In the genomic region with DNA sequence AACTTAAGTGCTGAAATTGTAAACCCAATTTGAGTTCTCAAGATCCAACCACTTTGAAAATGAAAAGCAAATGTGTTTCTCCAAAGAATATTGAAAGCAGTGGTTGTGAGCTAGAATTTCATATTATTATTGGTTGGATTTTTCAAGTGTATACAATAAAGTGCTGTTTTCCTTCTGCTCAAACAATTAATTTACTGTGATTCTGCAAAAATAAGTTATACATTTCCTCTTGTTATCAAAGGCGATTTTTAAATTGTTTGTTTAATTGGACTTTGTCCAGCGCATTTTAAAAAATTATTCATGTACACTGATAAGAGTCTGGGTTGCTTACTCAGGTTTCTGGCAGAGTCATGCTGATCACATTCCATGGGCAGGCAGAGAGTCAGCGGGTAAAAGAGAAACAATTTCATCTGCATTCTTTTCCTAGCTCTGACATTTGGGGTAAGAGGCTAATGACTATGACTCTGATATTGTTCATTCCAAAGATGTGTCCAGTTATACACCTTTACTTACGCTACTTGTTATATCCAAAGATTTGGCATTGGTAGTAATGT, we compare ENCODE assay signal across 11 cellular contexts. TPM values are rescaled to one million over a fixed set of nuclear protein-coding genes. Genes with fewer than 3 reads are reported as not detected.
DNase-seq lines count a peak whose midpoint lies in the region; ATAC-seq and TF ChIP-seq lines count a peak whose summit lies in the region.
"Had no signal": no experiment of that assay in that cellular context is flagged by ENCODE, and none has a peak within 500 bp of the region (broad histone marks: within the 10 kb centered on the region; RNA-seq: fewer than 3 reads in every experiment).

No MANE protein-coding gene starts in this region.

- no peak for TF ChIP-seq CTCF in heart right ventricle (IDR thresholded peaks at IDR 0.05)
- TF ChIP-seq CTCF in activated CD8-positive, alpha-beta T cell treated with anti-CD3 and anti-CD28 coated beads for 36 hours (IDR thresholded peaks at IDR 0.05) = no peak

- peaks cover 13% of the 10 kb centered on the region for H3K27me3 Mint-ChIP-seq in activated CD8-positive, alpha-beta T cell treated with anti-CD3 and anti-CD28 coated beads for 36 hours

- H3K36me3 ChIP-seq in adipocyte (ENCODE audit: control insufficient read depth, insufficient read depth, low read length, severe bottlenecking) (peaks cover 11% of the 10 kb centered on the region), heart right ventricle (peaks cover 0 to 6% (median 0%) of the 10 kb centered on the region in 9 donors)

- POLR2A ChIA-PET in activated CD8-positive, alpha-beta T cell treated with anti-CD3 and anti-CD28 coated beads for 36 hours (lab: Charles Lee) = no interaction called here

- H3K27me3 ChIP-seq in adipocyte (replicated peaks; ENCODE audit: control insufficient read depth, insufficient read depth, low read length) = no peaks in the 10 kb centered on the region
- no peaks in the 10 kb centered on the region for H3K27me3 ChIP-seq in heart right ventricle

- 21 to 27% methylated on average over 4 of the region's 4 CpGs for WGBS in heart right ventricle, 2 donors

- no peak overlapping the region for H3K27ac Mint-ChIP-seq in activated CD8-positive, alpha-beta T cell treated with anti-CD3 and anti-CD28 coated beads for 36 hours
- H3K27ac Mint-ChIP-seq: T-helper 1 cell treated with Interleukin-12 subunit alpha and Interleukin-12 subunit beta and Interleukin-4 antibody, amounts not matched to agents 30 μg/mL and 1 μg/mL, for 36 hours had no signal

- DNase-seq in GM03348 (ENCODE audit: low spot score) = peak; percentile 61
- DNase-seq in adipocyte (ENCODE audit: low read depth) = peak; percentile 79
- DNase-seq in heart right ventricle = peak in 1 of 2 donors; percentile 8
- DNase-seq in renal cortical epithelial cell (ENCODE audit: low read depth) = peak; percentile 84
- DNase-seq in GDM1 (lab: John Stamatoyannopoulos, UW) = no peak
- DNase-seq in activated CD8-positive, alpha-beta T cell treated with anti-CD3 and anti-CD28 coated beads for 36 hours = no peak
- DNase-seq in Kasumi-1 (lab: John Stamatoyannopoulos, UW) = no peak
- DNase-seq: DMS53, NCI-H1436 had no signal

- ATAC-seq in heart right ventricle (peak; percentile 47 to 86 (median 66)), HG03045 (IDR thresholded peaks at IDR 0.05; ENCODE audit: unreplicated experiment) (no peak)
- no peak for ATAC-seq in activated CD8-positive, alpha-beta T cell treated with anti-CD3 and anti-CD28 coated beads for 36 hours

- H3K27ac ChIP-seq in heart right ventricle = peak overlapping the region in 8 of 10 donors; percentile 1 to 72 (median 50)

- H3K9me3 Mint-ChIP-seq in activated CD8-positive, alpha-beta T cell treated with anti-CD3 and anti-CD28 coated beads for 36 hours = no peaks in the 10 kb centered on the region
- H3K9me3 Mint-ChIP-seq: T-helper 1 cell treated with Interleukin-12 subunit alpha and Interleukin-12 subunit beta and Interleukin-4 antibody, amounts not matched to agents 30 μg/mL and 1 μg/mL, for 36 hours had no signal

- no peak overlapping the region for H3K4me3 Mint-ChIP-seq in activated CD8-positive, alpha-beta T cell treated with anti-CD3 and anti-CD28 coated beads for 36 hours
- H3K4me3 Mint-ChIP-seq: T-helper 1 cell treated with Interleukin-12 subunit alpha and Interleukin-12 subunit beta and Interleukin-4 antibody, amounts not matched to agents 30 μg/mL and 1 μg/mL, for 36 hours had no signal

- H3K4me3 ChIP-seq in adipocyte (ENCODE audit: low read length) (peak overlapping the region; percentile 85), heart right ventricle (peak overlapping the region in 7 of 10 donors; percentile 19 to 36 (median 31))

- H3K9ac ChIP-seq in adipocyte (ENCODE audit: low read length) = peak overlapping the region; percentile 85

- no peaks in the 10 kb centered on the region for H3K36me3 Mint-ChIP-seq in activated CD8-positive, alpha-beta T cell treated with anti-CD3 and anti-CD28 coated beads for 36 hours (ENCODE audit: low read depth)

- H3K4me1 Mint-ChIP-seq in activated CD8-positive, alpha-beta T cell treated with anti-CD3 and anti-CD28 coated beads for 36 hours (ENCODE audit: low read depth) = no peaks in the 10 kb centered on the region

- H3K9me3 ChIP-seq in adipocyte (ENCODE audit: control insufficient read depth, low read length) = no peaks in the 10 kb centered on the region
- no peaks in the 10 kb centered on the region for H3K9me3 ChIP-seq in heart right ventricle

- H3K4me1 ChIP-seq in adipocyte (ENCODE audit: control insufficient read depth, insufficient read depth, low read length) (peaks cover 59% of the 10 kb centered on the region), heart right ventricle (peaks cover 4 to 75% (median 60%) of the 10 kb centered on the region in 9 donors)

- intact Hi-C loops in heart right ventricle (cut with DNase I) = loop anchor here in 2 of 10 donors (2.0 to 10.0 kb wide), 2 partner anchors 65 to 111 kb away; no protein-coding TSS in a partner anchor
- intact Hi-C loops in activated CD8-positive, alpha-beta T cell treated with anti-CD3 and anti-CD28 coated beads for 36 hours (cut with micrococcal nuclease) = no loop called here

- CTCF ChIA-PET in activated CD8-positive, alpha-beta T cell treated with anti-CD3 and anti-CD28 coated beads for 36 hours (lab: Charles Lee) = interaction anchor here (1.1 kb wide), 1 partner anchor 9 kb away, joined by 5 read pairs; a partner anchor contains a TSS

RNA-seq across cellular contexts. Expression of a gene that starts 8.9 kb away (rescaled TPM):
- 10 to 100 TPM in 7 of 10 donors, 1 to 10 TPM in 3; 5.4 to 16.5 (median 11.6) TPM for total RNA-seq in heart right ventricle
- 1 to 10 TPM; 1.7 to 2.2 TPM for polyA plus RNA-seq in heart right ventricle
- total RNA-seq in renal cortical epithelial cell = 2.3 and 7.7 TPM in 2 replicates
- not detected for total RNA-seq in activated CD8-positive, alpha-beta T cell treated with anti-CD3 and anti-CD28 coated beads for 36 hours

Comparison
In these comparisons a context has a peak if more than half of its experiments do, and no peak if none do; other contexts are left out.
1. DNase-seq: peak in GM03348 (single experiment), adipocyte (single experiment) and renal cortical epithelial cell (single experiment); none in GDM1 (single experiment), activated CD8-positive, alpha-beta T cell treated with anti-CD3 and anti-CD28 coated beads for 36 hours (single experiment) and Kasumi-1 (0 of 2).
2. ATAC-seq: peak in heart right ventricle (8 of 8); none in HG03045 (single experiment) and activated CD8-positive, alpha-beta T cell treated with anti-CD3 and anti-CD28 coated beads for 36 hours (single experiment).